Comparison of ENCODE assay signal across 15 cellular contexts in genomic region chr2:136389809-136390208, GRCh38.
A peak's percentile ranks its signal among the peaks of the same experiment; 100 is the strongest.
DNase-seq lines count a peak whose midpoint lies in the region; ATAC-seq lines count a peak whose summit lies in the region.
"Had no signal": no experiment of that assay in that cellular context is flagged by ENCODE, and none has a peak within 500 bp of the region (broad histone marks: within the 10 kb centered on the region; RNA-seq: fewer than 3 reads in every experiment).

No MANE protein-coding gene starts in this region.

- H3K9me3 ChIP-seq in naive thymus-derived CD4-positive, alpha-beta T cell (ENCODE audit: control insufficient read depth in 2 of 3, low read length in 3 of 3) = no peaks in the 10 kb centered on the region

- H3K27ac ChIP-seq in naive thymus-derived CD4-positive, alpha-beta T cell (ENCODE audit: low read depth, low read length) = no peak overlapping the region
- H3K27ac ChIP-seq: 22Rv1 had no signal

- H3K36me3 Mint-ChIP-seq in naive thymus-derived CD4-positive, alpha-beta T cell = no peaks in the 10 kb centered on the region
- H3K36me3 Mint-ChIP-seq: type B pancreatic cell had no signal

- H3K4me3 ChIP-seq in naive thymus-derived CD4-positive, alpha-beta T cell (ENCODE audit: low read length) = no peak overlapping the region

- H3K27me3 Mint-ChIP-seq in naive thymus-derived CD4-positive, alpha-beta T cell = no peaks in the 10 kb centered on the region

- H3K27ac Mint-ChIP-seq in naive thymus-derived CD4-positive, alpha-beta T cell = peak overlapping the region in 1 of 9 donors; percentile 1
- H3K27ac Mint-ChIP-seq: type B pancreatic cell had no signal

- CTCF ChIA-PET in naive thymus-derived CD4-positive, alpha-beta T cell (lab: Charles Lee) = interaction anchor here (2.0 kb wide), 1 partner anchor 476 kb away, joined by 9 read pairs; no protein-coding TSS in a partner anchor

- POLR2A ChIA-PET in naive thymus-derived CD4-positive, alpha-beta T cell (lab: Charles Lee) = interaction anchor here (0.6 kb wide), 1 partner anchor 377 kb away, joined by 3 read pairs; no protein-coding TSS in a partner anchor

- peak; percentile 20 for DNase-seq in NOMO-1 treated with DMSO at 0.1 percent for 48 hours (lab: John Stamatoyannopoulos, UW; ENCODE audit: unreplicated experiment)
- no peak for DNase-seq in NOMO-1 treated with dmso at 0.1 percent for 144 hours (lab: John Stamatoyannopoulos, UW; ENCODE audit: unreplicated experiment)
- no peak for DNase-seq in naive thymus-derived CD4-positive, alpha-beta T cell
- DNase-seq in kidney glomerular epithelial cell (lab: John Stamatoyannopoulos, UW) = no peak
- DNase-seq in activated T-cell treated with anti-CD3 and anti-CD28 coated beads, Interleukin-2, amount 50 U/mL, for 48 hours = no peak
- DNase-seq in SK-N-DZ (ENCODE audit: low spot score) = no peak
- DNase-seq: activated naive CD4-positive, alpha-beta T cell treated with anti-CD3 and anti-CD28 coated beads, Interleukin-2, amount 50 U/mL, for 16 hours; effector CD8-positive, alpha-beta T cell; NCI-H446; stimulated activated CD4-positive, alpha-beta T cell treated with anti-CD3 and anti-CD28 coated beads, Interleukin-2, amount 100 ng/mL, for 48 hours; T-helper 9 cell had no signal

- no peaks in the 10 kb centered on the region for H3K36me3 ChIP-seq in naive thymus-derived CD4-positive, alpha-beta T cell (ENCODE audit: control insufficient read depth in 2 of 3, insufficient read depth in 3 of 3, low read length in 3 of 3)

- no peaks in the 10 kb centered on the region for H3K27me3 ChIP-seq in naive thymus-derived CD4-positive, alpha-beta T cell (ENCODE audit: control insufficient read depth in 2 of 2, insufficient read depth in 2 of 2, low read length in 2 of 2)

- H3K9me3 Mint-ChIP-seq in naive thymus-derived CD4-positive, alpha-beta T cell = no peaks in the 10 kb centered on the region
- H3K9me3 Mint-ChIP-seq: type B pancreatic cell had no signal

- H3K4me1 Mint-ChIP-seq in naive thymus-derived CD4-positive, alpha-beta T cell = peaks cover 0 to 26% (median 15%) of the 10 kb centered on the region in 7 donors

- H3K4me3 Mint-ChIP-seq in naive thymus-derived CD4-positive, alpha-beta T cell = no peak overlapping the region
- H3K4me3 Mint-ChIP-seq: type B pancreatic cell had no signal

- intact Hi-C loops in naive thymus-derived CD4-positive, alpha-beta T cell (cut with micrococcal nuclease) = no loop called here

- ATAC-seq in GM21717 (IDR thresholded peaks at IDR 0.05; ENCODE audit: unreplicated experiment) = peak; percentile 79
- ATAC-seq in HG03196 (IDR thresholded peaks at IDR 0.05; ENCODE audit: unreplicated experiment) = peak; percentile 78
- peak; percentile 59 for ATAC-seq in naive thymus-derived CD4-positive, alpha-beta T cell

- H3K4me1 ChIP-seq in naive thymus-derived CD4-positive, alpha-beta T cell (ENCODE audit: control insufficient read depth in 2 of 2, insufficient read depth in 2 of 2, low read length in 2 of 2) = peaks cover 0 to 4% of the 10 kb centered on the region in 2 donors
